ENCODE assay signal across 9 cellular contexts in the genomic region with DNA sequence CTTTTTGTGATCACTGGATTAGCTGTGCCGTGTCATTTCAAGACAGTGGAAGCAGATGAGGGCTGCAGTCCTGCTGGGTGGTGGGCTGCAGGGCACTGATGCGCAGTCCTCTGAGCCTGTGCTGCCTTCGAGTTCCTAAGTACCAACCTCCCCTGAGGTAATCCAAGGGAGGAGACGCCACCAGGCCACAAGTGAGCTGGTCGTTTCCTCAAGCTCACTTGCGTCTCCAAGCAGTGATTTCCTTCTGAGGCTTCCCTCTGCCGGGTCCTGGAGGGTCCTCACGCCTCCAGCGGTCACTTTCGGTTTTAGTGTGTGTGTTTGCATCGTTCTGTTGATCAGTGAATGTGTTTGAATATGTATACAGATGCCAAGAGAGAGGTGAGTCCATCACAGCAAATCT.
DNase-seq lines count a peak whose midpoint lies in the region; ATAC-seq and TF ChIP-seq lines count a peak whose summit lies in the region.
"Had no signal": no experiment of that assay in that cellular context is flagged by ENCODE, and none has a peak within 500 bp of the region (broad histone marks: within the 10 kb centered on the region; RNA-seq: fewer than 3 reads in every experiment).

No MANE protein-coding gene starts in this region.

- H3K36me3 Mint-ChIP-seq in endothelial cell (ENCODE audit: low read depth, unreplicated experiment) = peaks cover 5% of the 10 kb centered on the region
- H3K36me3 Mint-ChIP-seq in stimulated activated naive B cell treated with anti-CD40 and anti-IgM and Interleukin-4, amounts not matched to agents 10 μg/mL and 1 μg/mL and 100 μg/mL, for 72 hours = peaks cover 13 to 18% of the 10 kb centered on the region in 2 donors

- H3K27me3 Mint-ChIP-seq in endothelial cell (ENCODE audit: unreplicated experiment) = no peaks in the 10 kb centered on the region
- no peaks in the 10 kb centered on the region for H3K27me3 Mint-ChIP-seq in stimulated activated naive B cell treated with anti-CD40 and anti-IgM and Interleukin-4, amounts not matched to agents 10 μg/mL and 1 μg/mL and 100 μg/mL, for 72 hours

- peak; percentile 36 for ATAC-seq in HG03108 (IDR thresholded peaks at IDR 0.05; ENCODE audit: unreplicated experiment)
- peak; percentile 46 to 48 for ATAC-seq in stimulated activated naive B cell treated with anti-CD40 and anti-IgM and Interleukin-4, amounts not matched to agents 10 μg/mL and 1 μg/mL and 100 μg/mL, for 72 hours (replicated peaks)
- ATAC-seq: A549 had no signal

- peak; percentile 27 for DNase-seq in NK-92 treated with Interleukin-12 subunit alpha and Interleukin-12 subunit beta, amount 100 ng/mL, for 24 hours (lab: John Stamatoyannopoulos, UW)
- no peak for DNase-seq in NK-92 (lab: John Stamatoyannopoulos, UW; ENCODE audit: unreplicated experiment)
- DNase-seq in endothelial cell (ENCODE audit: low spot score) = peak; percentile 51
- no peak for DNase-seq in stimulated activated naive B cell treated with anti-CD40 and anti-IgM and Interleukin-4, amounts not matched to agents 10 μg/mL and 1 μg/mL and 100 μg/mL, for 72 hours
- DNase-seq in islet precursor cell = no peak
- DNase-seq in cerebellum (ENCODE audit: low spot score) = no peak
- DNase-seq in stimulated activated CD4-positive, alpha-beta T cell treated with anti-CD3 and anti-CD28 coated beads, Interleukin-4, amount 100 ng/mL, for 1 hour = no peak

- TF ChIP-seq CTCF in endothelial cell (IDR thresholded peaks at IDR 0.05; ENCODE audit: unreplicated experiment) = no peak

- H3K4me3 Mint-ChIP-seq in endothelial cell (ENCODE audit: unreplicated experiment) = no peak overlapping the region
- peak overlapping the region; percentile 60 to 65 for H3K4me3 Mint-ChIP-seq in stimulated activated naive B cell treated with anti-CD40 and anti-IgM and Interleukin-4, amounts not matched to agents 10 μg/mL and 1 μg/mL and 100 μg/mL, for 72 hours

- H3K27ac Mint-ChIP-seq in endothelial cell (ENCODE audit: unreplicated experiment) = no peak overlapping the region
- no peak overlapping the region for H3K27ac Mint-ChIP-seq in stimulated activated naive B cell treated with anti-CD40 and anti-IgM and Interleukin-4, amounts not matched to agents 10 μg/mL and 1 μg/mL and 100 μg/mL, for 72 hours

- peaks cover 72% of the 10 kb centered on the region for H3K4me1 Mint-ChIP-seq in endothelial cell (ENCODE audit: unreplicated experiment)
- H3K4me1 Mint-ChIP-seq in stimulated activated naive B cell treated with anti-CD40 and anti-IgM and Interleukin-4, amounts not matched to agents 10 μg/mL and 1 μg/mL and 100 μg/mL, for 72 hours = peaks cover 44 to 67% of the 10 kb centered on the region in 2 donors

- H3K9me3 Mint-ChIP-seq in endothelial cell (ENCODE audit: unreplicated experiment) = peaks cover 4% of the 10 kb centered on the region
- peaks cover 8 to 10% of the 10 kb centered on the region in 2 donors for H3K9me3 Mint-ChIP-seq in stimulated activated naive B cell treated with anti-CD40 and anti-IgM and Interleukin-4, amounts not matched to agents 10 μg/mL and 1 μg/mL and 100 μg/mL, for 72 hours

Comparison
In these comparisons a context has a peak if more than half of its experiments do, and no peak if none do; other contexts are left out.
1. DNase-seq: peak in NK-92 treated with Interleukin-12 subunit alpha and Interleukin-12 subunit beta, amount 100 ng/mL, for 24 hours (single experiment) and endothelial cell (single experiment); none in NK-92 (single experiment), stimulated activated naive B cell treated with anti-CD40 and anti-IgM and Interleukin-4, amounts not matched to agents 10 μg/mL and 1 μg/mL and 100 μg/mL, for 72 hours (single experiment), islet precursor cell (single experiment), cerebellum (single experiment) and stimulated activated CD4-positive, alpha-beta T cell treated with anti-CD3 and anti-CD28 coated beads, Interleukin-4, amount 100 ng/mL, for 1 hour (single experiment).